ENCODE assay signal across 8 cellular contexts in genomic region chr16:74666425-74667214, GRCh38. TPM values are rescaled to one million over a fixed set of nuclear protein-coding genes. Genes with fewer than 3 reads are reported as not detected.
DNase-seq lines count a peak whose midpoint lies in the region; ATAC-seq and TF ChIP-seq lines count a peak whose summit lies in the region.

Gene RFWD3, minus strand, starts transcription at chr16:74666877. Its CDS starts 5,428 bp downstream, at chr16:74661449.

- 0 to 1% methylated on average over 63 of the region's 63 CpGs for WGBS in esophagus, 2 donors

- CTCF ChIA-PET in PC-9 (lab: Charles Lee) = interaction anchor here (0.6 to 1.1 kb wide), 2 partner anchors 147 to 356 kb away, joined by 3 read pairs; no protein-coding TSS in a partner anchor

- intact Hi-C loops in PC-9 (cut with micrococcal nuclease; ENCODE audit: unreplicated experiment) = no loop called here

- H3K4me2 ChIP-seq in PC-9 = peak within 1 kb of the TSS; percentile 95

- peak; percentile 100 for ATAC-seq in GM21619 (IDR thresholded peaks at IDR 0.05; ENCODE audit: unreplicated experiment)

- TSS peak; percentile 30 for BruUV-seq in PC-9 (replicated peaks; lab: Mats Ljungman, UMichigan)

- H3K4me3 ChIP-seq in Jurkat, Clone E6-1 (ENCODE audit: low read length) = peak within 1 kb of the TSS; percentile 73
- H3K4me3 ChIP-seq in PC-9 (peak within 1 kb of the TSS; percentile 100), esophagus (ENCODE audit: low read depth in 1 of 2, low read length in 2 of 2) (peak within 1 kb of the TSS; percentile 74 to 97), mucosa of stomach (ENCODE audit: low read length) (peak within 1 kb of the TSS; percentile 66)

- H3K9ac ChIP-seq in mucosa of stomach (ENCODE audit: low read length) = peak within 1 kb of the TSS; percentile 90

- POLR2A ChIA-PET in PC-9 (lab: Charles Lee; ENCODE audit: unreplicated experiment) = interaction anchor here (0.6 to 1.0 kb wide), 5 partner anchors 9 to 108 kb away, joined by 3 to 40 read pairs (median 5); partner anchors contain the start of gene FA2H

- H3K27ac ChIP-seq in PC-9 = peak within 1 kb of the TSS; percentile 53
- H3K27ac ChIP-seq in esophagus (ENCODE audit: low read depth in 2 of 2, low read length in 1 of 2) = peak within 1 kb of the TSS; percentile 89 to 92

- peaks cover 8% of the 10 kb centered on the region; the same call in 1 of the 2 replicates for H3K4me1 ChIP-seq in PC-9 (replicated peaks; ENCODE audit: insufficient read depth)
- H3K4me1 ChIP-seq in esophagus (ENCODE audit: control insufficient read depth in 2 of 2, insufficient read depth in 2 of 2, low read length in 1 of 2) = no peaks in the 10 kb centered on the region
- H3K4me1 ChIP-seq in mucosa of stomach (ENCODE audit: control insufficient read depth, insufficient read depth, low read length) = no peaks in the 10 kb centered on the region

- H3K79me2 ChIP-seq in PC-9 (ENCODE audit: low read depth) = peaks cover 49% of the 10 kb centered on the region

- H3K27me3 ChIP-seq in PC-9 (ENCODE audit: insufficient read depth, low read depth) = no peaks in the 10 kb centered on the region
- no peaks in the 10 kb centered on the region for H3K27me3 ChIP-seq in esophagus (ENCODE audit: control insufficient read depth in 1 of 2, insufficient read depth in 2 of 2, low read length in 2 of 2)
- no peaks in the 10 kb centered on the region for H3K27me3 ChIP-seq in mucosa of stomach (ENCODE audit: control insufficient read depth, insufficient read depth, low read length)

- DNase-seq in DMS153 (lab: John Stamatoyannopoulos, UW) (peak; percentile 99), PC-9 (peak; percentile 94 to 97)
- DNase-seq in Jurkat, Clone E6-1 (ENCODE audit: low read depth, low spot score) = peak; percentile 99
- peak; percentile 90 for DNase-seq in activated T-cell treated with anti-CD3 and anti-CD28 coated beads, Interleukin-2, amount 50 U/mL, for 1 hour
- DNase-seq in stimulated activated CD8-positive, alpha-beta memory T cell treated with anti-CD3 and anti-CD28 coated beads, Interleukin-7, amount 100 ng/mL, for 1 hour (ENCODE audit: low read depth in 2 of 2) = peak; percentile 89 to 91

- no peaks in the 10 kb centered on the region; the same call in 1 of the 2 replicates for H3F3A ChIP-seq in PC-9 (ENCODE audit: insufficient read depth, low read depth)

- H2AFZ ChIP-seq in PC-9 = peak within 1 kb of the TSS; percentile 88

- H3K9me3 ChIP-seq in PC-9 (ENCODE audit: insufficient read depth, low read depth) = no peaks in the 10 kb centered on the region
- no peaks in the 10 kb centered on the region for H3K9me3 ChIP-seq in esophagus (ENCODE audit: control insufficient read depth in 2 of 2, insufficient read depth in 1 of 2, low read depth in 1 of 2, low read length in 1 of 2)
- H3K9me3 ChIP-seq in mucosa of stomach (ENCODE audit: control insufficient read depth, low read length) = no peaks in the 10 kb centered on the region

- H3K9me2 ChIP-seq in PC-9 (ENCODE audit: insufficient read depth) = no peaks in the 10 kb centered on the region

- H3K36me3 ChIP-seq in PC-9 (ENCODE audit: low read depth) = peaks cover 20% of the 10 kb centered on the region
- peaks cover 5 to 12% of the 10 kb centered on the region in 2 donors for H3K36me3 ChIP-seq in esophagus (ENCODE audit: control insufficient read depth in 2 of 2, insufficient read depth in 2 of 2, low read length in 1 of 2)
- no peaks in the 10 kb centered on the region for H3K36me3 ChIP-seq in mucosa of stomach (ENCODE audit: control insufficient read depth, insufficient read depth, low read length)

- peaks cover 11% of the 10 kb centered on the region; the same call in 1 of the 2 replicates for H4K20me1 ChIP-seq in PC-9 (ENCODE audit: insufficient read depth)

- no peak for TF ChIP-seq CTCF in PC-9 (conservative IDR thresholded peaks at IDR 0.05)

RNA-seq across cellular contexts. Expression of gene RFWD3, which starts in this region (rescaled TPM):
- polyA plus RNA-seq in Jurkat, Clone E6-1 (2012; ENCODE audit: insufficient read depth, insufficient read length) = 51.7 TPM
- 49.5 and 58.0 TPM in 2 replicates for total RNA-seq in PC-9 (2021)
- 10 to 100 TPM in 1 of 2 donors, 1 to 10 TPM in 1; 8.0 to 10.8 TPM for polyA plus RNA-seq in esophagus

Comparison
In these comparisons a context has a peak if more than half of its experiments do, and no peak if none do; other contexts are left out.
1. Peak in every context shown above with its lines: DNase-seq, ATAC-seq, H3K4me3 ChIP-seq and H3K27ac ChIP-seq.